Comparison of ENCODE assay signal across 8 cellular contexts in the genomic region with DNA sequence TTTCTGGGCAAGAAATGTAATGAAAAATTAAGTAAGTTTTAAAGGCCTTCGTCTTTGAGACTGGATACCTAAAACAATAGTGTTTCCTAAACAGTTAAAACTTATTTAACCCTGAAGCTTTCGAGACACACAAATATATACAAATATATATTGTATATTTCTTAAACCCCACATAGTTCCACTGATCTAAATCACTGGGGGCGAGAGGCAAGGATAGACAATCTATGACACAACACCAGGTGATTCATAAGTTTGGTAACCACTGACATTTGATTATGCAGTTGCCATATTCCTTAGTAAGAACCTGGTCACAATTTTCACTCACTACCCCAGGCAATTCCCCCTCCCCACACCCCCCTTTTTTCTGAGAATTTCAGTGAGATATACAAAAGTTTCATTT. TPM values are rescaled to one million over a fixed set of nuclear protein-coding genes. Genes with fewer than 3 reads are reported as not detected.
A peak's percentile ranks its signal among the peaks of the same experiment; 100 is the strongest.
DNase-seq lines count a peak whose midpoint lies in the region; TF ChIP-seq lines count a peak whose summit lies in the region.

No MANE protein-coding gene starts in this region.

- H3K79me2 ChIP-seq in fibroblast of lung (ENCODE audit: control insufficient read depth, insufficient read depth, low read length): peaks cover 47% of the 10 kb centered on the region

- no peaks in the 10 kb centered on the region for H3K27me3 Mint-ChIP-seq in activated T-cell treated with anti-CD3 and anti-CD28 coated beads, Interleukin-2, amount 50 U/mL, for 24 hours
- H3K27me3 Mint-ChIP-seq in T-helper 2 cell treated with Interferon-gamma antibody and Interleukin-4, amounts not matched to agents 5 μg/mL and 100 μg/mL, for 36 hours (ENCODE audit: low read depth): no peaks in the 10 kb centered on the region

- no peak overlapping the region for H2AFZ ChIP-seq in fibroblast of lung (ENCODE audit: low read length)

- peaks cover 46% of the 10 kb centered on the region for H3K4me1 Mint-ChIP-seq in activated T-cell treated with anti-CD3 and anti-CD28 coated beads, Interleukin-2, amount 50 U/mL, for 24 hours (ENCODE audit: low read depth)
- H3K4me1 Mint-ChIP-seq in T-helper 2 cell treated with Interferon-gamma antibody and Interleukin-4, amounts not matched to agents 5 μg/mL and 100 μg/mL, for 36 hours (ENCODE audit: low read depth): peaks cover 43% of the 10 kb centered on the region

- H3K4me1 ChIP-seq in fibroblast of lung (ENCODE audit: control insufficient read depth, extremely low read depth, insufficient read depth, low read length): peaks cover 10% of the 10 kb centered on the region

- peak overlapping the region; percentile 92 for H3K27ac Mint-ChIP-seq in activated T-cell treated with anti-CD3 and anti-CD28 coated beads, Interleukin-2, amount 50 U/mL, for 24 hours
- H3K27ac Mint-ChIP-seq in T-helper 2 cell treated with Interferon-gamma antibody and Interleukin-4, amounts not matched to agents 5 μg/mL and 100 μg/mL, for 36 hours: peak overlapping the region; percentile 94

- DNase-seq in activated T-cell treated with anti-CD3 and anti-CD28 coated beads, Interleukin-2, amount 50 U/mL, for 24 hours: no peak
- no peak for DNase-seq in activated T-cell treated with anti-CD3 and anti-CD28 coated beads for 4 hours
- DNase-seq in T-helper 2 cell treated with Interferon-gamma antibody and Interleukin-4, amounts not matched to agents 5 μg/mL and 100 μg/mL, for 36 hours (ENCODE audit: low spot score): peak; percentile 24
- peak; percentile 41 to 75 for DNase-seq in fibroblast of lung (ENCODE audit: low read depth in 2 of 2)
- DNase-seq in retinal pigment epithelial cell (ENCODE audit: low read depth): no peak
- no peak for DNase-seq in occipital lobe (lab: John Stamatoyannopoulos, UW)
- no peak for DNase-seq in GM13977 (ENCODE audit: low spot score)
- DNase-seq in NCI-H2107 treated with DMSO at 0.1 percent for 48 hours (lab: John Stamatoyannopoulos, UW; ENCODE audit: unreplicated experiment): no peak

- peaks cover 40% of the 10 kb centered on the region for H3K36me3 Mint-ChIP-seq in activated T-cell treated with anti-CD3 and anti-CD28 coated beads, Interleukin-2, amount 50 U/mL, for 24 hours (ENCODE audit: low read depth)
- H3K36me3 Mint-ChIP-seq in T-helper 2 cell treated with Interferon-gamma antibody and Interleukin-4, amounts not matched to agents 5 μg/mL and 100 μg/mL, for 36 hours (ENCODE audit: low read depth): peaks cover 27% of the 10 kb centered on the region

- H3K4me2 ChIP-seq in fibroblast of lung (ENCODE audit: extremely low read depth, insufficient read depth, low read length): peak overlapping the region; percentile 93

- H3K27ac ChIP-seq in fibroblast of lung (ENCODE audit: insufficient read depth, low read length): peak overlapping the region; percentile 71

- H3K9me3 ChIP-seq in fibroblast of lung (ENCODE audit: control insufficient read depth, insufficient read depth, low read depth, low read length): no peaks in the 10 kb centered on the region

- no peaks in the 10 kb centered on the region for H3K9me3 Mint-ChIP-seq in activated T-cell treated with anti-CD3 and anti-CD28 coated beads, Interleukin-2, amount 50 U/mL, for 24 hours
- H3K9me3 Mint-ChIP-seq in T-helper 2 cell treated with Interferon-gamma antibody and Interleukin-4, amounts not matched to agents 5 μg/mL and 100 μg/mL, for 36 hours: no peaks in the 10 kb centered on the region

- peak overlapping the region; percentile 84 for H3K4me3 Mint-ChIP-seq in activated T-cell treated with anti-CD3 and anti-CD28 coated beads, Interleukin-2, amount 50 U/mL, for 24 hours
- H3K4me3 Mint-ChIP-seq in T-helper 2 cell treated with Interferon-gamma antibody and Interleukin-4, amounts not matched to agents 5 μg/mL and 100 μg/mL, for 36 hours: peak overlapping the region; percentile 92

- H3K4me3 ChIP-seq in fibroblast of lung (replicated peaks in 1 of 4; ENCODE audit: control extremely low read depth in 1 of 4, insufficient read depth in 1 of 4, low read depth in 3 of 4, low read length in 4 of 4) (peak overlapping the region; percentile 66 to 82 (median 72)), retinal pigment epithelial cell (ENCODE audit: low read length) (peak overlapping the region; percentile 92)

- H3K36me3 ChIP-seq in fibroblast of lung (ENCODE audit: control insufficient read depth, insufficient read depth, low read length): no peaks in the 10 kb centered on the region

- no peak for TF ChIP-seq CTCF in fibroblast of lung (conservative IDR thresholded peaks at IDR 0.05 in 1 of 2, IDR thresholded peaks at IDR 0.05 in 1 of 2; ENCODE audit: low read depth in 1 of 2, low read length in 2 of 2)
- no peak for TF ChIP-seq CTCF in retinal pigment epithelial cell (conservative IDR thresholded peaks at IDR 0.05; ENCODE audit: low read depth, low read length)
- TF ChIP-seq CTCF in GM13977 (IDR thresholded peaks at IDR 0.05; ENCODE audit: extremely low read depth, insufficient read depth, missing control alignments): no peak

- H3K9ac ChIP-seq in fibroblast of lung (ENCODE audit: insufficient read depth, low read length): no peak overlapping the region

- in situ Hi-C loops in GM13977 (cut with MboI; ENCODE audit: low pct_unique_long_range_greater_than_20kb, low sequenced_read_pairs, unreplicated experiment): no loop called here

- H3K27me3 ChIP-seq in fibroblast of lung (ENCODE audit: control insufficient read depth, insufficient read depth, low read length): no peaks in the 10 kb centered on the region

- H4K20me1 ChIP-seq in fibroblast of lung (ENCODE audit: control insufficient read depth, extremely low read depth, insufficient read depth, low read length): no peaks in the 10 kb centered on the region

RNA-seq across cellular contexts. Expression of gene BOLA1, which starts 55.3 kb away (rescaled TPM):
- 10.0 and 12.4 TPM in 2 replicates for total RNA-seq in fibroblast of lung
- polyA plus RNA-seq in fibroblast of lung: 6.4 and 7.0 TPM in 2 replicates
- polyA plus RNA-seq in fibroblast of lung (2012): 9.2 and 12.2 TPM in 2 replicates
- polyA minus RNA-seq in fibroblast of lung (ENCODE audit: low replicate concordance): 0.71 and 0.93 TPM in 2 replicates
- total RNA-seq in occipital lobe: 12.0 TPM

Comparison
In these comparisons a context has a peak if more than half of its experiments do, and no peak if none do; other contexts are left out.
1. DNase-seq: peak in T-helper 2 cell treated with Interferon-gamma antibody and Interleukin-4, amounts not matched to agents 5 μg/mL and 100 μg/mL, for 36 hours (single experiment) and fibroblast of lung (2 of 2); none in activated T-cell treated with anti-CD3 and anti-CD28 coated beads, Interleukin-2, amount 50 U/mL, for 24 hours (single experiment), activated T-cell treated with anti-CD3 and anti-CD28 coated beads for 4 hours (single experiment), retinal pigment epithelial cell (single experiment), occipital lobe (single experiment), GM13977 (single experiment) and NCI-H2107 treated with DMSO at 0.1 percent for 48 hours (single experiment).